ENCODE assay signal across 3 cellular contexts in the genomic region with DNA sequence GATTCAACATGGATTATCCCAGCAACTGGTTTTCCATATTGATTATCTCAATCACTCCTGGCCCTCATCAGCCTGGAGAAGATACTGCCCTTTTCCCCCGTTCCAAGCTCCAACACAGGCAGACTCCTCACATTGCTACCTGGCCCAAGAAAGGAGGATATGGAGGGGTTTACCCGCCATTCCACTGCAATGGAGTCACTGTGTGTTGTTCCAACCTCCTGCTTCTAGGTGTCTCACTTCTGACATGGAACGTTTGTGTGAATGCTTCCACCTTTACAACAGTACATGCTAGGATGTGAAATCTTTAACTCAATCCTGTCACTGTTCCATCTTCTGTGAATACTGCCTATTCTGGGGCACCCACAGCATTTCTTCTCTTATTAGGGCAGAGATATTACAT.
TF ChIP-seq lines count a peak whose summit lies in the region.

No MANE protein-coding gene starts in this region.

TF ChIP-seq in GM12891, 5 proteins besides CTCF, POLR2A, EP300 and RAD21:
- no peak for TF ChIP-seq POLR2AphosphoS5 (IDR thresholded peaks at IDR 0.05; ENCODE audit: low read depth, low read length)
- no peak for TF ChIP-seq SPI1 (IDR thresholded peaks at IDR 0.05; ENCODE audit: low read depth, low read length)
- no peak for TF ChIP-seq TAF1 (IDR thresholded peaks at IDR 0.05; ENCODE audit: low read depth, low read length)
- TF ChIP-seq POU2F2 (IDR thresholded peaks at IDR 0.05; ENCODE audit: low read depth, low read length): no peak
- TF ChIP-seq PAX5 (IDR thresholded peaks at IDR 0.05; ENCODE audit: insufficient read depth, low read length, severe bottlenecking): no peak
TF ChIP-seq in GM12891: peak in this region for 0.

TF ChIP-seq in GM23338, 12 proteins besides CTCF, POLR2A, EP300 and RAD21 (continues in another document):
- TF ChIP-seq EZH2 (IDR thresholded peaks at IDR 0.05; ENCODE audit: low read depth, unreplicated experiment) (no peak), EZH2phosphoT487 (IDR thresholded peaks at IDR 0.05; ENCODE audit: unreplicated experiment) (no peak), ZNF114 (CRISPR knock-in tag; IDR thresholded peaks at IDR 0.05) (no peak), STAT1 (IDR thresholded peaks at IDR 0.05; ENCODE audit: unreplicated experiment) (no peak), NANOG (IDR thresholded peaks at IDR 0.05; ENCODE audit: borderline replicate concordance) (no peak), ZNF331 (CRISPR knock-in tag; IDR thresholded peaks at IDR 0.05; ENCODE audit: low read depth) (no peak), JUNB (IDR thresholded peaks at IDR 0.05; ENCODE audit: unreplicated experiment) (no peak)
- TF ChIP-seq, protein P1, sequence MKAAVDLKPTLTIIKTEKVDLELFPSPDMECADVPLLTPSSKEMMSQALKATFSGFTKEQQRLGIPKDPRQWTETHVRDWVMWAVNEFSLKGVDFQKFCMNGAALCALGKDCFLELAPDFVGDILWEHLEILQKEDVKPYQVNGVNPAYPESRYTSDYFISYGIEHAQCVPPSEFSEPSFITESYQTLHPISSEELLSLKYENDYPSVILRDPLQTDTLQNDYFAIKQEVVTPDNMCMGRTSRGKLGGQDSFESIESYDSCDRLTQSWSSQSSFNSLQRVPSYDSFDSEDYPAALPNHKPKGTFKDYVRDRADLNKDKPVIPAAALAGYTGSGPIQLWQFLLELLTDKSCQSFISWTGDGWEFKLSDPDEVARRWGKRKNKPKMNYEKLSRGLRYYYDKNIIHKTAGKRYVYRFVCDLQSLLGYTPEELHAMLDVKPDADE (IDR thresholded peaks at IDR 0.05): no peak
- TF ChIP-seq, protein P2, sequence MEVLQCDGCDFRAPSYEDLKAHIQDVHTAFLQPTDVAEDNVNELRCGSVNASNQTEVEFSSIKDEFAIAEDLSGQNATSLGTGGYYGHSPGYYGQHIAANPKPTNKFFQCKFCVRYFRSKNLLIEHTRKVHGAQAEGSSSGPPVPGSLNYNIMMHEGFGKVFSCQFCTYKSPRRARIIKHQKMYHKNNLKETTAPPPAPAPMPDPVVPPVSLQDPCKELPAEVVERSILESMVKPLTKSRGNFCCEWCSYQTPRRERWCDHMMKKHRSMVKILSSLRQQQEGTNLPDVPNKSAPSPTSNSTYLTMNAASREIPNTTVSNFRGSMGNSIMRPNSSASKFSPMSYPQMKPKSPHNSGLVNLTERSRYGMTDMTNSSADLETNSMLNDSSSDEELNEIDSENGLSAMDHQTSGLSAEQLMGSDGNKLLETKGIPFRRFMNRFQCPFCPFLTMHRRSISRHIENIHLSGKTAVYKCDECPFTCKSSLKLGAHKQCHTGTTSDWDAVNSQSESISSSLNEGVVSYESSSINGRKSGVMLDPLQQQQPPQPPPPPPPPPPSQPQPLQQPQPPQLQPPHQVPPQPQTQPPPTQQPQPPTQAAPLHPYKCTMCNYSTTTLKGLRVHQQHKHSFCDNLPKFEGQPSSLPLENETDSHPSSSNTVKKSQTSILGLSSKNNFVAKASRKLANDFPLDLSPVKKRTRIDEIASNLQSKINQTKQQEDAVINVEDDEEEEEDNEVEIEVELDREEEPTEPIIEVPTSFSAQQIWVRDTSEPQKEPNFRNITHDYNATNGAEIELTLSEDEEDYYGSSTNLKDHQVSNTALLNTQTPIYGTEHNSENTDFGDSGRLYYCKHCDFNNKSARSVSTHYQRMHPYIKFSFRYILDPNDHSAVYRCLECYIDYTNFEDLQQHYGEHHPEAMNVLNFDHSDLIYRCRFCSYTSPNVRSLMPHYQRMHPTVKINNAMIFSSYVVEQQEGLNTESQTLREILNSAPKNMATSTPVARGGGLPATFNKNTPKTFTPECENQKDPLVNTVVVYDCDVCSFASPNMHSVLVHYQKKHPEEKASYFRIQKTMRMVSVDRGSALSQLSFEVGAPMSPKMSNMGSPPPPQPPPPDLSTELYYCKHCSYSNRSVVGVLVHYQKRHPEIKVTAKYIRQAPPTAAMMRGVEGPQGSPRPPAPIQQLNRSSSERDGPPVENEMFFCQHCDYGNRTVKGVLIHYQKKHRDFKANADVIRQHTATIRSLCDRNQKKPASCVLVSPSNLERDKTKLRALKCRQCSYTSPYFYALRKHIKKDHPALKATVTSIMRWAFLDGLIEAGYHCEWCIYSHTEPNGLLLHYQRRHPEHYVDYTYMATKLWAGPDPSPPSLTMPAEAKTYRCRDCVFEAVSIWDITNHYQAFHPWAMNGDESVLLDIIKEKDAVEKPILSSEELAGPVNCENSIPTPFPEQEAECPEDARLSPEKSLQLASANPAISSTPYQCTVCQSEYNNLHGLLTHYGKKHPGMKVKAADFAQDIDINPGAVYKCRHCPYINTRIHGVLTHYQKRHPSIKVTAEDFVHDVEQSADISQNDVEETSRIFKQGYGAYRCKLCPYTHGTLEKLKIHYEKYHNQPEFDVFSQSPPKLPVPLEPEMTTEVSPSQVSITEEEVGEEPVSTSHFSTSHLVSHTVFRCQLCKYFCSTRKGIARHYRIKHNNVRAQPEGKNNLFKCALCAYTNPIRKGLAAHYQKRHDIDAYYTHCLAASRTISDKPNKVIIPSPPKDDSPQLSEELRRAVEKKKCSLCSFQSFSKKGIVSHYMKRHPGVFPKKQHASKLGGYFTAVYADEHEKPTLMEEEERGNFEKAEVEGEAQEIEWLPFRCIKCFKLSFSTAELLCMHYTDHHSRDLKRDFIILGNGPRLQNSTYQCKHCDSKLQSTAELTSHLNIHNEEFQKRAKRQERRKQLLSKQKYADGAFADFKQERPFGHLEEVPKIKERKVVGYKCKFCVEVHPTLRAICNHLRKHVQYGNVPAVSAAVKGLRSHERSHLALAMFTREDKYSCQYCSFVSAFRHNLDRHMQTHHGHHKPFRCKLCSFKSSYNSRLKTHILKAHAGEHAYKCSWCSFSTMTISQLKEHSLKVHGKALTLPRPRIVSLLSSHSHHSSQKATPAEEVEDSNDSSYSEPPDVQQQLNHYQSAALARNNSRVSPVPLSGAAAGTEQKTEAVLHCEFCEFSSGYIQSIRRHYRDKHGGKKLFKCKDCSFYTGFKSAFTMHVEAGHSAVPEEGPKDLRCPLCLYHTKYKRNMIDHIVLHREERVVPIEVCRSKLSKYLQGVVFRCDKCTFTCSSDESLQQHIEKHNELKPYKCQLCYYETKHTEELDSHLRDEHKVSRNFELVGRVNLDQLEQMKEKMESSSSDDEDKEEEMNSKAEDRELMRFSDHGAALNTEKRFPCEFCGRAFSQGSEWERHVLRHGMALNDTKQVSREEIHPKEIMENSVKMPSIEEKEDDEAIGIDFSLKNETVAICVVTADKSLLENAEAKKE (CRISPR knock-in tag; IDR thresholded peaks at IDR 0.05): no peak

TF ChIP-seq in K562, 482 proteins besides CTCF, POLR2A, EP300 and RAD21:
- TF ChIP-seq, protein P3, sequence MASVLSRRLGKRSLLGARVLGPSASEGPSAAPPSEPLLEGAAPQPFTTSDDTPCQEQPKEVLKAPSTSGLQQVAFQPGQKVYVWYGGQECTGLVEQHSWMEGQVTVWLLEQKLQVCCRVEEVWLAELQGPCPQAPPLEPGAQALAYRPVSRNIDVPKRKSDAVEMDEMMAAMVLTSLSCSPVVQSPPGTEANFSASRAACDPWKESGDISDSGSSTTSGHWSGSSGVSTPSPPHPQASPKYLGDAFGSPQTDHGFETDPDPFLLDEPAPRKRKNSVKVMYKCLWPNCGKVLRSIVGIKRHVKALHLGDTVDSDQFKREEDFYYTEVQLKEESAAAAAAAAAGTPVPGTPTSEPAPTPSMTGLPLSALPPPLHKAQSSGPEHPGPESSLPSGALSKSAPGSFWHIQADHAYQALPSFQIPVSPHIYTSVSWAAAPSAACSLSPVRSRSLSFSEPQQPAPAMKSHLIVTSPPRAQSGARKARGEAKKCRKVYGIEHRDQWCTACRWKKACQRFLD (CRISPR knock-in tag; IDR thresholded peaks at IDR 0.05): no peak
- no peak for TF ChIP-seq BRF1 (IDR thresholded peaks at IDR 0.05; ENCODE audit: borderline replicate concordance, extremely low read depth, insufficient read length)
- TF ChIP-seq, protein P4, sequence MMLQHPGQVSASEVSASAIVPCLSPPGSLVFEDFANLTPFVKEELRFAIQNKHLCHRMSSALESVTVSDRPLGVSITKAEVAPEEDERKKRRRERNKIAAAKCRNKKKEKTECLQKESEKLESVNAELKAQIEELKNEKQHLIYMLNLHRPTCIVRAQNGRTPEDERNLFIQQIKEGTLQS (IDR thresholded peaks at IDR 0.05): no peak
- TF ChIP-seq, protein P4 (CRISPR knock-in tag; conservative IDR thresholded peaks at IDR 0.05): no peak
- TF ChIP-seq MECOM (CRISPR knock-in tag; IDR thresholded peaks at IDR 0.05): no peak
- TF ChIP-seq CBX3 (IDR thresholded peaks at IDR 0.05; ENCODE audit: borderline replicate concordance in 1 of 2, low read length in 2 of 2): no peak
- no peak for TF ChIP-seq TRIM28 (IDR thresholded peaks at IDR 0.05)
- TF ChIP-seq ZNF830 (CRISPR knock-in tag; IDR thresholded peaks at IDR 0.05): no peak
- no peak for TF ChIP-seq CREB1 (IDR thresholded peaks at IDR 0.05)
- no peak for TF ChIP-seq CREB1 (CRISPR knock-in tag; IDR thresholded peaks at IDR 0.05)
- no peak for TF ChIP-seq PHF8 (IDR thresholded peaks at IDR 0.05; ENCODE audit: borderline replicate concordance, low read length)
- TF ChIP-seq TAF7 (tag; IDR thresholded peaks at IDR 0.05): no peak
- TF ChIP-seq TSC22D4 (tag; IDR thresholded peaks at IDR 0.05): no peak
- no peak for TF ChIP-seq TCF7 (IDR thresholded peaks at IDR 0.05; ENCODE audit: borderline replicate concordance)
- TF ChIP-seq, protein P5, sequence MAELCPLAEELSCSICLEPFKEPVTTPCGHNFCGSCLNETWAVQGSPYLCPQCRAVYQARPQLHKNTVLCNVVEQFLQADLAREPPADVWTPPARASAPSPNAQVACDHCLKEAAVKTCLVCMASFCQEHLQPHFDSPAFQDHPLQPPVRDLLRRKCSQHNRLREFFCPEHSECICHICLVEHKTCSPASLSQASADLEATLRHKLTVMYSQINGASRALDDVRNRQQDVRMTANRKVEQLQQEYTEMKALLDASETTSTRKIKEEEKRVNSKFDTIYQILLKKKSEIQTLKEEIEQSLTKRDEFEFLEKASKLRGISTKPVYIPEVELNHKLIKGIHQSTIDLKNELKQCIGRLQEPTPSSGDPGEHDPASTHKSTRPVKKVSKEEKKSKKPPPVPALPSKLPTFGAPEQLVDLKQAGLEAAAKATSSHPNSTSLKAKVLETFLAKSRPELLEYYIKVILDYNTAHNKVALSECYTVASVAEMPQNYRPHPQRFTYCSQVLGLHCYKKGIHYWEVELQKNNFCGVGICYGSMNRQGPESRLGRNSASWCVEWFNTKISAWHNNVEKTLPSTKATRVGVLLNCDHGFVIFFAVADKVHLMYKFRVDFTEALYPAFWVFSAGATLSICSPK (IDR thresholded peaks at IDR 0.05; ENCODE audit: borderline replicate concordance): no peak
- no peak for TF ChIP-seq ZZZ3 (IDR thresholded peaks at IDR 0.05)
